8 cellular contexts compared by ENCODE assay signal in the genomic region with DNA sequence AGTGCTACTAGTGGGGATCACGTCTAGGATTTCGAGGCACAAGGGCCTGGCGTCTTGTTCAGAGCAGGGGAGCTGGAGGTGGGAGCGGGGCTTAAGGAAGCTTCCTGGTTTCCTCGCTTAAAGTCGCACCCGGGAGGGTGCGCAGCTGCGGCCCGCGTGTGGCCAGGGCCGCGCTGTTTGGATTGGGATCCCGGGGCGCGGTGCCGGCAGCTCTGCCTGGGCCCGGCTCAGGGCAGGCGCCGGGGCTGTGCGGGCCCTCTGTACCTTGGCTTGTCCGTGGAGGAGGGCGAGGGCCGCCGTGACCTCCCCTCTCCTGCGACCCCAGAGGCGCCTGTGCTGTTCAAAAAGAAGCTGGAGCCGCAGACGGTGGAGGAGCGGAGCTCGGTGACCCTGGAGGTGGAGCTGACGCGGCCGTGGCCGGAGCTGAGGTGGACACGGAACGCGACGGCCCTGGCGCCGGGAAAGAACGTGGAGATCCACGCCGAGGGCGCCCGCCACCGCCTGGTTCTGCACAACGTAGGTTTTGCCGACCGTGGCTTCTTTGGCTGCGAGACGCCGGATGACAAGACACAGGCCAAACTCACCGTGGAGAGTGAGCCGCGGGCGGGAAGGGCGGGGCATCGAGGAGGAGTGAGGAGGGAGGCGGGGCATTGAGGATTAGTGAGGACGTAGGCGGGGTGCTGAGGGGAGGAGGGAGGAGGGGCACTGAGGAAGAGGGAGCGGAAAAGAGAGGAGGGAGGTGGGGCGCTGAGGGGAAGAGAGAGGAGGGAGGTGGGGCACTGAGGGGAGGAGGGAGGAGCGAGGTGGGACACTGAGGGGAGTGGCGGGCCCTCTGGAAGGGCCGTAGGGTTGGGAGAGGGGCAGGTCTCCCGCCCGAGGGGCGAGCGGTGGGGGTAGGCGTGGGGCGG.
A peak's percentile ranks its signal among the peaks of the same experiment; 100 is the strongest.
DNase-seq lines count a peak whose midpoint lies in the region; ATAC-seq and TF ChIP-seq lines count a peak whose summit lies in the region.

No MANE protein-coding gene starts in this region.

- intact Hi-C loops in breast epithelium (cut with DNase I; ENCODE audit: low total_unique reads) = loop anchor here (10.0 kb wide), 1 partner anchor 191 kb away; a partner anchor contains a TSS
- intact Hi-C loops in gastrocnemius medialis (cut with DNase I; ENCODE audit: low total_unique reads) = loop anchor here (5.0 kb wide), 1 partner anchor 63 kb away; no protein-coding TSS in a partner anchor

- H3K4me1 ChIP-seq in breast epithelium (no peaks in the 10 kb centered on the region), gastrocnemius medialis (peaks cover 0 to 16% of the 10 kb centered on the region in 2 donors)

- no peak overlapping the region for H3K27ac Mint-ChIP-seq in WTC11

- peaks cover 5% of the 10 kb centered on the region; the same call in 1 of the 2 replicates for H3K4me1 Mint-ChIP-seq in WTC11

- TF ChIP-seq CTCF in AG10803 (conservative IDR thresholded peaks at IDR 0.05; ENCODE audit: low read length) (no peak), WTC11 (IDR thresholded peaks at IDR 0.05) (no peak), breast epithelium (IDR thresholded peaks at IDR 0.05) (no peak), gastrocnemius medialis (IDR thresholded peaks at IDR 0.05 in 4 of 5, conservative IDR thresholded peaks at IDR 0.05 in 1 of 5) (no peak)

- H3K27ac ChIP-seq in breast epithelium (peak overlapping the region; percentile 52 to 87), gastrocnemius medialis (peak overlapping the region; percentile 79 to 89 (median 79))

- in situ Hi-C loops in gastrocnemius medialis (cut with MboI; ENCODE audit: low sequenced_read_pairs in 4 of 4) = no loop called here

- POLR2A ChIA-PET in WTC11 (lab: Charles Lee) = interaction anchor here (0.9 kb wide), 1 partner anchor 14 kb away, joined by 3 read pairs; no protein-coding TSS in a partner anchor

- CTCF ChIA-PET in WTC11 (lab: Charles Lee) = interaction anchor here (0.6 to 2.1 kb wide), 16 partner anchors 13 to 276 kb away, joined by 3 to 12 read pairs (median 4); a partner anchor contains a TSS

- H3K9me3 Mint-ChIP-seq in WTC11 = no peaks in the 10 kb centered on the region

- H3K27me3 ChIP-seq in MG63 (no peaks in the 10 kb centered on the region), breast epithelium (no peaks in the 10 kb centered on the region), gastrocnemius medialis (no peaks in the 10 kb centered on the region)

- H3K4me3 ChIP-seq in AG10803 (ENCODE audit: low read length) (peak overlapping the region; percentile 69), MG63 (peak overlapping the region; percentile 40), breast epithelium (peak overlapping the region; percentile 55 to 89 (median 62)), iPS-18c (ENCODE audit: insufficient read depth, low read depth, low read length) (peak overlapping the region; percentile 75), gastrocnemius medialis (peak overlapping the region; percentile 50 to 59 (median 50))

- H3K36me3 Mint-ChIP-seq in WTC11 = peaks cover 4% of the 10 kb centered on the region; the same call in 1 of the 2 replicates

- DNase-seq in AG10803 (ENCODE audit: low read depth) = peak; percentile 76
- DNase-seq in MG63 = peak; percentile 71
- peak; percentile 90 for DNase-seq in WTC11 (ENCODE audit: low spot score)
- DNase-seq in breast epithelium (ENCODE audit: low spot score in 2 of 2) = peak; percentile 88
- DNase-seq in gastrocnemius medialis = peak; percentile 74 to 83

- H3K9me3 ChIP-seq in MG63 = no peaks in the 10 kb centered on the region
- H3K9me3 ChIP-seq in breast epithelium = no peaks in the 10 kb centered on the region
- H3K9me3 ChIP-seq in iPS-18c (ENCODE audit: control insufficient read depth, insufficient read depth, low read length) = no peaks in the 10 kb centered on the region
- no peaks in the 10 kb centered on the region for H3K9me3 ChIP-seq in gastrocnemius medialis

- peaks cover 9% of the 10 kb centered on the region for H3K27me3 Mint-ChIP-seq in WTC11 (ENCODE audit: low read depth)

- peak overlapping the region; percentile 63 for H3K4me3 Mint-ChIP-seq in WTC11

- ATAC-seq in GM21360 (IDR thresholded peaks at IDR 0.05; ENCODE audit: unreplicated experiment) (peak; percentile 51), WTC11 (peak; percentile 85), gastrocnemius medialis (peak; percentile 35 to 57), GM19328 (IDR thresholded peaks at IDR 0.05; ENCODE audit: unreplicated experiment) (no peak)

- TF ChIP-seq POLR2A in breast epithelium (IDR thresholded peaks at IDR 0.05) (no peak), gastrocnemius medialis (IDR thresholded peaks at IDR 0.05) (no peak)

- H3K36me3 ChIP-seq in MG63 (no peaks in the 10 kb centered on the region), breast epithelium (no peaks in the 10 kb centered on the region), gastrocnemius medialis (peaks cover 0 to 92% of the 10 kb centered on the region in 2 donors)

TF ChIP-seq in WTC11, 78 proteins besides CTCF, POLR2A, EP300 and RAD21:
- TF ChIP-seq ELF4 (CRISPR knock-in tag; IDR thresholded peaks at IDR 0.05; ENCODE audit: low read depth) = 0 out of 2 replicates have a peak, but pooled peaks have one; percentile 37
- 0 out of 2 replicates have a peak, but pooled peaks have one; percentile 28 for TF ChIP-seq MYBL2 (CRISPR knock-in tag; IDR thresholded peaks at IDR 0.05)
- peak; percentile 81 for TF ChIP-seq ZNF263 (CRISPR knock-in tag; IDR thresholded peaks at IDR 0.05; ENCODE audit: low read depth)
- TF ChIP-seq ZNF121 (CRISPR knock-in tag; IDR thresholded peaks at IDR 0.05) = peak; percentile 33; the same call in 1 of the 2 replicates
- TF ChIP-seq, protein P1, sequence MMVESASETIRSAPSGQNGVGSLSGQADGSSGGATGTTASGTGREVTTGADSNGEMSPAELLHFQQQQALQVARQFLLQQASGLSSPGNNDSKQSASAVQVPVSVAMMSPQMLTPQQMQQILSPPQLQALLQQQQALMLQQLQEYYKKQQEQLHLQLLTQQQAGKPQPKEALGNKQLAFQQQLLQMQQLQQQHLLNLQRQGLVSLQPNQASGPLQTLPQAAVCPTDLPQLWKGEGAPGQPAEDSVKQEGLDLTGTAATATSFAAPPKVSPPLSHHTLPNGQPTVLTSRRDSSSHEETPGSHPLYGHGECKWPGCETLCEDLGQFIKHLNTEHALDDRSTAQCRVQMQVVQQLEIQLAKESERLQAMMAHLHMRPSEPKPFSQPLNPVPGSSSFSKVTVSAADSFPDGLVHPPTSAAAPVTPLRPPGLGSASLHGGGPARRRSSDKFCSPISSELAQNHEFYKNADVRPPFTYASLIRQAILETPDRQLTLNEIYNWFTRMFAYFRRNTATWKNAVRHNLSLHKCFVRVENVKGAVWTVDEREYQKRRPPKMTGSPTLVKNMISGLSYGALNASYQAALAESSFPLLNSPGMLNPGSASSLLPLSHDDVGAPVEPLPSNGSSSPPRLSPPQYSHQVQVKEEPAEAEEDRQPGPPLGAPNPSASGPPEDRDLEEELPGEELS (CRISPR knock-in tag; IDR thresholded peaks at IDR 0.05) = no peak
